ENCODE assay signal across 8 cellular contexts in the genomic region with DNA sequence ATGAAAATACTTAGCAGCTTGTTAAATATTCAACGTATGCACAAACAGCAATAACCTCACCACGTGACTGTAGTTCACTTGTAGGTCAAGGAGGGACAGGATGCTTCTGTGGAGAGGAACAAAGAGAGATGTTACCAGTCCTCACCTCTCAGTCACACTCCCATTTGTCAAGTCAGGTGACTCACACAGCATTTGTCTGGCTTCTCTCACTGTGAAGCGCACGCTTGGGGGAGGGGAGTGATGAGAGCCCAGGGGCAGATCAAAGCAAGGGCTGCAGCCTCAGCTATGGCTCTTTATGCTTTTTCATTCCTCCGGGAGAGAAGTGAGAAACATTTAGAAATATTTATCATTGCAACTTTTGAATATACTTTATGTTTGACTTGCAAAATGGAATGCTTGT. TPM values are rescaled to one million over a fixed set of nuclear protein-coding genes. Genes with fewer than 3 reads are reported as not detected.
A peak's percentile ranks its signal among the peaks of the same experiment; 100 is the strongest.
DNase-seq lines count a peak whose midpoint lies in the region; ATAC-seq and TF ChIP-seq lines count a peak whose summit lies in the region.

No MANE protein-coding gene starts in this region.

- no peaks in the 10 kb centered on the region for H3K9me3 ChIP-seq in endodermal cell (ENCODE audit: control insufficient read depth, low read length)

- peak overlapping the region; percentile 83 for H3K27ac Mint-ChIP-seq in endodermal cell

- peak overlapping the region; percentile 43 for H3K4me3 ChIP-seq in endodermal cell (ENCODE audit: low read length)

- peaks cover 29% of the 10 kb centered on the region for H3K27me3 Mint-ChIP-seq in endodermal cell (ENCODE audit: insufficient read depth)

- H3K27ac ChIP-seq in RWPE1: no peak overlapping the region
- no peak overlapping the region for H3K27ac ChIP-seq in endodermal cell (ENCODE audit: low read depth, low read length)

- WGBS in endodermal cell (ENCODE audit: insufficient coverage in 1 of 2, insufficient read length in 1 of 2), 2 experiments: 4% methylated on average over 4 of the region's 5 CpGs; no CpG with 5 or more reads in 1 of the 2 experiments

- peak overlapping the region; percentile 35 for H3K4me3 Mint-ChIP-seq in endodermal cell

- peaks cover 24% of the 10 kb centered on the region for H3K4me1 ChIP-seq in endodermal cell (ENCODE audit: control insufficient read depth, insufficient read depth, low read length)

- ATAC-seq in GM21576 (IDR thresholded peaks at IDR 0.05; ENCODE audit: unreplicated experiment): peak; percentile 43
- no peak for ATAC-seq in HG02798 (IDR thresholded peaks at IDR 0.05; ENCODE audit: poor library complexity, unreplicated experiment)

- no peak overlapping the region for H3K9ac ChIP-seq in endodermal cell (ENCODE audit: extremely low read depth, low read length, poor library complexity, severe bottlenecking)

- TF ChIP-seq CTCF in RWPE1 (conservative IDR thresholded peaks at IDR 0.05; ENCODE audit: low read depth) (no peak), endodermal cell (conservative IDR thresholded peaks at IDR 0.05) (no peak)

- CTCF ChIA-PET in RWPE1 (lab: Yijun Ruan, JAX): interaction anchor here (0.6 to 1.7 kb wide), 3 partner anchors 30 to 1716 kb away, joined by 3 to 4 read pairs (median 3); no protein-coding TSS in a partner anchor

- H3K4me1 Mint-ChIP-seq in endodermal cell: peaks cover 50% of the 10 kb centered on the region

- H3K36me3 Mint-ChIP-seq in endodermal cell (ENCODE audit: low read depth): no peaks in the 10 kb centered on the region

- POLR2A ChIA-PET in RWPE1 (lab: Yijun Ruan, JAX; ENCODE audit: low non-redundant PET): no interaction called here

- H3K36me3 ChIP-seq in endodermal cell (ENCODE audit: control insufficient read depth, insufficient read depth, low read length): no peaks in the 10 kb centered on the region

- DNase-seq in ACHN (peak; percentile 43), RWPE1 (ENCODE audit: low spot score) (peak; percentile 59), endodermal cell (peak; percentile 96), midbrain (lab: John Stamatoyannopoulos, UW) (no peak), DMS114 treated with DMSO at 0.1 percent for 48 hours (lab: John Stamatoyannopoulos, UW; ENCODE audit: unreplicated experiment) (no peak)
- peak; percentile 31 for DNase-seq in stimulated activated CD4-positive, alpha-beta T cell treated with anti-CD3 and anti-CD28 coated beads, Interleukin-12 subunit alpha, Interleukin-12 subunit beta, amount 100 ng/mL, for 4 hours

- H3K27me3 ChIP-seq in endodermal cell (ENCODE audit: control insufficient read depth, insufficient read depth, low read length, poor library complexity, severe bottlenecking): peaks cover 32% of the 10 kb centered on the region

- H3K9me3 Mint-ChIP-seq in endodermal cell: no peaks in the 10 kb centered on the region

- in situ Hi-C loops in ACHN (cut with HindIII; ENCODE audit: low pct_ligation_motif_present, low pct_unique_long_range_greater_than_20kb, low sequenced_read_pairs): no loop called here

RNA-seq across cellular contexts. Expression of a gene that starts 2.9 kb away (rescaled TPM):
- 1 to 10 TPM; 6.2 to 7.0 TPM for total RNA-seq in endodermal cell
- 1.6 TPM for polyA plus RNA-seq in endodermal cell (2013, experiment 1 of 2)
- polyA plus RNA-seq in endodermal cell (2013, experiment 2 of 2): 1.9 TPM

Comparison
In these comparisons a context has a peak if more than half of its experiments do, and no peak if none do; other contexts are left out.
1. DNase-seq: peak in ACHN (single experiment), RWPE1 (single experiment), endodermal cell (single experiment) and stimulated activated CD4-positive, alpha-beta T cell treated with anti-CD3 and anti-CD28 coated beads, Interleukin-12 subunit alpha, Interleukin-12 subunit beta, amount 100 ng/mL, for 4 hours (single experiment); none in midbrain (single experiment) and DMS114 treated with DMSO at 0.1 percent for 48 hours (single experiment).